8 cellular contexts compared by ENCODE assay signal in the genomic region with DNA sequence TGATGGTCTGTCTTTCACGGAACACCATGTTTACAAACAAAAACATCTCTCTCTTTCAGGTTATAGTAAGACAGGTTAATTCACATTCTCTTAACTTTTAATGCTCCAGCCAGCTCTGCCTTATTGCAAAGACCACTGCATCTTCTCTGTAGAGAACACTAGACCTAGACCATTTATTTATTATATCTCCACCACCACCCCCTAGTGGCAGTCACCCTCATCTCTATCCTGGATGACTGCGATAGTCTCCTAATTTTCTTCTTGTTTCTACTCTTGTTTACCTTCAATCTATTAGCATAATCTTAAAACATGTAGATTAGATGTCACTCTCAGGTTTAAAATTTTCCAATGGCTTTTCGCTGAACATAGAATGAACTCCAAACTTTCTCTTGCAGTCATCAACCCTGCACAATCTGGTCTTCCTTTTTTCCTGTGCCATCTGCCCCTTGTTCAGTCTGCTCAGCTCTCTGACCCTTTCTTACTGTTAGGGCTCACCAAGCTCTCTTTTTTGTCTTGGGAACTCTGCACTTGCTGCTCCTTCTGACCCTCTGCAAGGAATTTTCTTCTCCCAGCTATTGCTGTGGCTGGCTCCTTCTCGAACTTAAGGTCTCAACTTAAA.
DNase-seq lines count a peak whose midpoint lies in the region; ATAC-seq and TF ChIP-seq lines count a peak whose summit lies in the region.

No MANE protein-coding gene starts in this region.

- H3K36me3 ChIP-seq in DOHH2 (ENCODE audit: control insufficient read depth, low read length), result peaks cover 16% of the 10 kb centered on the region
- H3K36me3 ChIP-seq in brain microvascular endothelial cell (replicated peaks), result no peaks in the 10 kb centered on the region

- H3K4me2 ChIP-seq in DOHH2 (ENCODE audit: low read length), result peak overlapping the region; percentile 36

- H3K27me3 ChIP-seq in DOHH2 (ENCODE audit: control insufficient read depth, low read length) (no peaks in the 10 kb centered on the region), brain microvascular endothelial cell (replicated peaks) (no peaks in the 10 kb centered on the region)

- no peaks in the 10 kb centered on the region for H3K9me2 ChIP-seq in DOHH2 (replicated peaks; ENCODE audit: control insufficient read depth, low read length)

- TF ChIP-seq CTCF in DOHH2 (IDR thresholded peaks at IDR 0.05; ENCODE audit: low read depth, low read length, poor library complexity, severe bottlenecking) (peak; percentile 81), brain microvascular endothelial cell (IDR thresholded peaks at IDR 0.05; ENCODE audit: low read depth, low read length, missing control alignments) (peak; percentile 53)

- peaks cover 90% of the 10 kb centered on the region for H3K4me1 ChIP-seq in DOHH2 (ENCODE audit: control insufficient read depth, low read length)

- in situ Hi-C loops in brain microvascular endothelial cell (cut with HindIII; ENCODE audit: low pct_ligation_motif_present, low sequenced_read_pairs), result no loop called here

- peak; percentile 10 for DNase-seq in H4 (ENCODE audit: low spot score)
- peak; percentile 12 for DNase-seq in NCI-H345 (lab: John Stamatoyannopoulos, UW)
- peak; percentile 28 for DNase-seq in brain microvascular endothelial cell
- DNase-seq in lung microvascular endothelial cell (ENCODE audit: low read depth in 2 of 2), result peak; percentile 24 to 40
- DNase-seq in KG1 (lab: John Stamatoyannopoulos, UW), result no peak
- no peak for DNase-seq in cerebellum (ENCODE audit: low spot score)

- no peak for ATAC-seq in HG03521 (IDR thresholded peaks at IDR 0.05; ENCODE audit: unreplicated experiment)

- no peaks in the 10 kb centered on the region for H3K79me2 ChIP-seq in DOHH2 (ENCODE audit: control insufficient read depth, low read length)

- peak overlapping the region; percentile 67 for H3K27ac ChIP-seq in DOHH2 (ENCODE audit: low read depth, low read length)
- H3K27ac ChIP-seq in brain microvascular endothelial cell, result no peak overlapping the region

- H4K20me1 ChIP-seq in DOHH2 (ENCODE audit: control insufficient read depth, insufficient read depth, low read depth, low read length), result no peaks in the 10 kb centered on the region

- H3K9me3 ChIP-seq in DOHH2 (ENCODE audit: control insufficient read depth, insufficient read depth, low read length), result no peaks in the 10 kb centered on the region

- 0 out of 2 replicates have a peak overlapping the region, but pooled peaks have one; percentile 10 for H3K4me3 ChIP-seq in DOHH2 (ENCODE audit: low read length)
- no peak overlapping the region for H3K4me3 ChIP-seq in brain microvascular endothelial cell (ENCODE audit: low read depth, low read length)

- H3F3A ChIP-seq in DOHH2 (ENCODE audit: control insufficient read depth, insufficient read depth), result peaks cover 8% of the 10 kb centered on the region

Comparison
In these comparisons a context has a peak if more than half of its experiments do, and no peak if none do; other contexts are left out.
1. DNase-seq: peak in H4 (single experiment), NCI-H345 (single experiment), brain microvascular endothelial cell (single experiment) and lung microvascular endothelial cell (2 of 2); none in KG1 (single experiment) and cerebellum (single experiment).